26 cellular contexts compared by ENCODE assay signal in genomic region chr14:76877871-76878270, GRCh38. TPM values are rescaled to one million over a fixed set of nuclear protein-coding genes. Genes with fewer than 3 reads are reported as not detected.
"Had no signal": no experiment of that assay in that cellular context is flagged by ENCODE, and none has a peak within 500 bp of the region (broad histone marks: within the 10 kb centered on the region; RNA-seq: fewer than 3 reads in every experiment).

No MANE protein-coding gene starts in this region.

- H3K36me3 Mint-ChIP-seq: activated naive CD4-positive, alpha-beta T cell treated with anti-CD3 and anti-CD28 coated beads, Interleukin-2, amount 50 U/mL, for 72 hours; stimulated activated memory B cell treated with anti-CD40 and anti-IgM and Interleukin-4, amounts not matched to agents 10 μg/mL and 1 μg/mL and 100 μg/mL, for 72 hours had no signal

- H3K4me2 ChIP-seq: smooth muscle cell had no signal

- H3K36me3 ChIP-seq: adrenal gland, ascending aorta, vagina, WERI-Rb-1 had no signal

- H3K4me1 ChIP-seq: adrenal gland, ascending aorta had no signal

- H3K27ac ChIP-seq: adrenal gland, ascending aorta, vagina, WERI-Rb-1 had no signal

- H3K27me3 ChIP-seq: adrenal gland, ascending aorta, dorsolateral prefrontal cortex, vagina had no signal

- DNase-seq: activated CD4-positive, alpha-beta T cell treated with anti-CD3 and anti-CD28 coated beads, Interleukin-2, amount 50 U/mL, for 1 hour; activated CD4-positive, CD25-positive, alpha-beta regulatory T cell treated with anti-CD3 and anti-CD28 coated beads, Interleukin-2, amount 50 U/mL, for 72 hours; activated CD8-positive, alpha-beta T cell treated with anti-CD3 and anti-CD28 coated beads, Interleukin-2, amount 10 ng/mL, durations not matched to agents 7 days and 5 days; activated T-cell treated with anti-CD3 and anti-CD28 coated beads, Interleukin-2, amount 50 U/mL, for 1 hour; adrenal gland; central memory CD4-positive, alpha-beta T cell; dorsolateral prefrontal cortex; effector memory CD8-positive, alpha-beta T cell; hippocampal formation; left ventricle myocardium superior; midbrain; stimulated activated CD4-positive, alpha-beta T cell treated with anti-CD3 and anti-CD28 coated beads, Interleukin-15, amount 100 ng/mL, for 24 hours; trophoblast cell; WERI-Rb-1 had no signal

- FAIRE-seq: colon, endothelial cell of umbilical vein, frontal cortex, TTC549 had no signal

- H3K9me3 Mint-ChIP-seq: activated naive CD4-positive, alpha-beta T cell treated with anti-CD3 and anti-CD28 coated beads, Interleukin-2, amount 50 U/mL, for 72 hours; effector memory CD8-positive, alpha-beta T cell; stimulated activated memory B cell treated with anti-CD40 and anti-IgM and Interleukin-4, amounts not matched to agents 10 μg/mL and 1 μg/mL and 100 μg/mL, for 72 hours had no signal

- ATAC-seq: activated CD8-positive, alpha-beta T cell treated with anti-CD3 and anti-CD28 coated beads, Interleukin-2, amount 10 ng/mL, durations not matched to agents 7 days and 5 days; activated naive CD4-positive, alpha-beta T cell treated with anti-CD3 and anti-CD28 coated beads, Interleukin-2, amount 50 U/mL, for 72 hours; effector memory CD8-positive, alpha-beta T cell; esophagus mucosa; left ventricle myocardium superior; sciatic nerve; stimulated activated memory B cell treated with anti-CD40 and anti-IgM and Interleukin-4, amounts not matched to agents 10 μg/mL and 1 μg/mL and 100 μg/mL, for 72 hours had no signal

- H3K27ac Mint-ChIP-seq: activated CD8-positive, alpha-beta T cell treated with anti-CD3 and anti-CD28 coated beads, Interleukin-2, amount 10 ng/mL, durations not matched to agents 7 days and 5 days; effector memory CD8-positive, alpha-beta T cell had no signal

- H3K9me3 ChIP-seq: adrenal gland, ascending aorta, vagina had no signal

- H3K4me3 Mint-ChIP-seq: activated CD8-positive, alpha-beta T cell treated with anti-CD3 and anti-CD28 coated beads, Interleukin-2, amount 10 ng/mL, durations not matched to agents 7 days and 5 days; effector memory CD8-positive, alpha-beta T cell; nephron; stimulated activated memory B cell treated with anti-CD40 and anti-IgM and Interleukin-4, amounts not matched to agents 10 μg/mL and 1 μg/mL and 100 μg/mL, for 72 hours had no signal

- H3K27me3 Mint-ChIP-seq: stimulated activated memory B cell treated with anti-CD40 and anti-IgM and Interleukin-4, amounts not matched to agents 10 μg/mL and 1 μg/mL and 100 μg/mL, for 72 hours had no signal

- H3K4me3 ChIP-seq: adrenal gland, ascending aorta, dorsolateral prefrontal cortex, smooth muscle cell, vagina had no signal

RNA-seq across cellular contexts. Expression of gene LRRC74A, which starts 51.7 kb away (rescaled TPM):
- polyA plus RNA-seq: adrenal gland, endothelial cell of umbilical vein, smooth muscle cell had no signal
